In genomic region chr4:118669220-118669619, GRCh38 we compare ENCODE assay signal across 8 cellular contexts. TPM values are rescaled to one million over a fixed set of nuclear protein-coding genes. Genes with fewer than 3 reads are reported as not detected.
DNase-seq lines count a peak whose midpoint lies in the region; ATAC-seq, FAIRE-seq and TF ChIP-seq lines count a peak whose summit lies in the region.
"Not testable (repeated sequence)": the region's sequence is repeated elsewhere in the genome, so short reads cannot be mapped to it uniquely, and the experiment has no call there.

No MANE protein-coding gene starts in this region.

- H3K4me3 Mint-ChIP-seq in naive B cell, result not testable (repeated sequence)

- not testable (repeated sequence) for H3K9me3 Mint-ChIP-seq in naive B cell

- not testable (repeated sequence) for TF ChIP-seq CTCF in BJ (IDR thresholded peaks at IDR 0.05; ENCODE audit: insufficient read depth, low read depth, low read length); bronchial epithelial cell (IDR thresholded peaks at IDR 0.05; ENCODE audit: insufficient read depth, low read length, severe bottlenecking); heart left ventricle (IDR thresholded peaks at IDR 0.05)

- not testable (repeated sequence) for H3K9me3 ChIP-seq in heart left ventricle

- not testable (repeated sequence) for TF ChIP-seq POLR2A in heart left ventricle (IDR thresholded peaks at IDR 0.05)

- peaks cover 0 to 10% (median 8%) of the 10 kb centered on the region in 3 donors for H3K27me3 Mint-ChIP-seq in naive B cell

- CTCF ChIA-PET in BJ (lab: Yijun Ruan, JAX), result not testable (repeated sequence)

- FAIRE-seq in bronchial epithelial cell (lab: Jason Lieb, UNC), result not testable (repeated sequence)

- not testable (repeated sequence) for H3K36me3 Mint-ChIP-seq in naive B cell

- not testable (repeated sequence) for H3K36me3 ChIP-seq in BJ (ENCODE audit: control insufficient read depth, insufficient read depth, low read length); bronchial epithelial cell (ENCODE audit: control insufficient read depth, insufficient read depth, low read length); heart left ventricle

- H3K4me1 ChIP-seq in heart left ventricle, result not testable (repeated sequence)

- H3K4me3 ChIP-seq in BJ (ENCODE audit: low read depth, low read length); bronchial epithelial cell (ENCODE audit: low read depth, low read length); heart left ventricle: not testable (repeated sequence)

- not testable (repeated sequence) for H3K27ac ChIP-seq in heart left ventricle

- H3K4me1 Mint-ChIP-seq in naive B cell, result not testable (repeated sequence)

- 13 to 22% (median 16%) methylated on average over 1 of the region's 1 CpG for WGBS in heart left ventricle, 4 donors

- H3K27me3 ChIP-seq in BJ (ENCODE audit: control insufficient read depth, insufficient read depth, low read length); bronchial epithelial cell (ENCODE audit: control insufficient read depth, insufficient read depth, low read length); heart left ventricle: not testable (repeated sequence)

- intact Hi-C loops in heart left ventricle (cut with DNase I), result not testable (repeated sequence)

- not testable (repeated sequence) for H3K27ac Mint-ChIP-seq in naive B cell

- POLR2A ChIA-PET in BJ (lab: Charles Lee), result not testable (repeated sequence)

- ATAC-seq in heart left ventricle; naive B cell (ENCODE audit: low read depth in 2 of 2): not testable (repeated sequence)

- peak; percentile 12 for DNase-seq in BJ (ENCODE audit: low read depth)
- DNase-seq in HUDEP-2 (lab: John Stamatoyannopoulos, UW; ENCODE audit: unreplicated experiment in 76 of 76), result peak in 45 of 76 experiments; percentile 0 to 59 (median 25)
- peak; percentile 35 for DNase-seq in SK-N-DZ (ENCODE audit: low spot score)
- DNase-seq in activated CD8-positive, alpha-beta memory T cell treated with anti-CD3 and anti-CD28 coated beads, Interleukin-2, amount 50 U/mL, for 48 hours, result peak; percentile 64
- DNase-seq in bronchial epithelial cell (ENCODE audit: low read depth), result peak; percentile 60
- peak in 4 of 5 donors; percentile 29 to 59 (median 46) for DNase-seq in heart left ventricle
- DNase-seq in naive B cell, result peak; percentile 14
- peak; percentile 8 to 14 for DNase-seq in stimulated activated CD8-positive, alpha-beta memory T cell treated with anti-CD3 and anti-CD28 coated beads, Interleukin-2, amount 100 ng/mL, for 1 hour (ENCODE audit: low read depth in 2 of 2)

RNA-seq across cellular contexts. Expression of gene METTL14, which starts 16.0 kb away (rescaled TPM):
- 10.2 and 23.4 TPM in 2 replicates for polyA plus RNA-seq in BJ (2011; rRNA removed)
- polyA minus RNA-seq in BJ (2011; rRNA and poly(A)+ RNA removed), result 6.0 and 6.4 TPM in 2 replicates
- polyA plus RNA-seq in SK-N-DZ (2014; cell fraction: cytosol; rRNA removed), result 6.6 and 19.4 TPM in 2 replicates
- polyA plus RNA-seq in SK-N-DZ (2014; cell fraction: nucleus; rRNA removed), result 7.3 and 16.1 TPM in 2 replicates
- total RNA-seq in bronchial epithelial cell, result 18.8 and 32.9 TPM in 2 replicates
- total RNA-seq in heart left ventricle, result 10 to 100 TPM; 20.9 to 44.5 (median 27.5) TPM
- polyA plus RNA-seq in heart left ventricle, result 1 to 10 TPM; 4.4 to 9.0 TPM
- 10 to 100 TPM; 17.4 to 47.1 (median 35.5) TPM for polyA plus RNA-seq in naive B cell (ENCODE audit: low read depth in 6 of 6)

Comparison
In these comparisons a context has a peak if more than half of its experiments do, and no peak if none do; other contexts are left out.
1. DNase-seq: peak in every context shown above with its lines; median percentile 64 in activated CD8-positive, alpha-beta memory T cell treated with anti-CD3 and anti-CD28 coated beads, Interleukin-2, amount 50 U/mL, for 48 hours; 60 in bronchial epithelial cell; 46 in heart left ventricle; 35 in SK-N-DZ; 25 in HUDEP-2; 14 in naive B cell; 12 in BJ; 11 in stimulated activated CD8-positive, alpha-beta memory T cell treated with anti-CD3 and anti-CD28 coated beads, Interleukin-2, amount 100 ng/mL, for 1 hour.